ENCODE assay signal across 1 cellular context in genomic region chr6:56542367-56543331, GRCh38.
TF ChIP-seq lines count a peak whose summit lies in the region.

No MANE protein-coding gene starts in this region.

TF ChIP-seq in SK-N-SH, 30 proteins besides CTCF, POLR2A, EP300 and RAD21 (continued from another document):
- TF ChIP-seq, protein P1, sequence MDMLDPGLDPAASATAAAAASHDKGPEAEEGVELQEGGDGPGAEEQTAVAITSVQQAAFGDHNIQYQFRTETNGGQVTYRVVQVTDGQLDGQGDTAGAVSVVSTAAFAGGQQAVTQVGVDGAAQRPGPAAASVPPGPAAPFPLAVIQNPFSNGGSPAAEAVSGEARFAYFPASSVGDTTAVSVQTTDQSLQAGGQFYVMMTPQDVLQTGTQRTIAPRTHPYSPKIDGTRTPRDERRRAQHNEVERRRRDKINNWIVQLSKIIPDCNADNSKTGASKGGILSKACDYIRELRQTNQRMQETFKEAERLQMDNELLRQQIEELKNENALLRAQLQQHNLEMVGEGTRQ (IDR thresholded peaks at IDR 0.05; ENCODE audit: borderline replicate concordance, low read depth, low read length), result no peak
- TF ChIP-seq, protein P2, sequence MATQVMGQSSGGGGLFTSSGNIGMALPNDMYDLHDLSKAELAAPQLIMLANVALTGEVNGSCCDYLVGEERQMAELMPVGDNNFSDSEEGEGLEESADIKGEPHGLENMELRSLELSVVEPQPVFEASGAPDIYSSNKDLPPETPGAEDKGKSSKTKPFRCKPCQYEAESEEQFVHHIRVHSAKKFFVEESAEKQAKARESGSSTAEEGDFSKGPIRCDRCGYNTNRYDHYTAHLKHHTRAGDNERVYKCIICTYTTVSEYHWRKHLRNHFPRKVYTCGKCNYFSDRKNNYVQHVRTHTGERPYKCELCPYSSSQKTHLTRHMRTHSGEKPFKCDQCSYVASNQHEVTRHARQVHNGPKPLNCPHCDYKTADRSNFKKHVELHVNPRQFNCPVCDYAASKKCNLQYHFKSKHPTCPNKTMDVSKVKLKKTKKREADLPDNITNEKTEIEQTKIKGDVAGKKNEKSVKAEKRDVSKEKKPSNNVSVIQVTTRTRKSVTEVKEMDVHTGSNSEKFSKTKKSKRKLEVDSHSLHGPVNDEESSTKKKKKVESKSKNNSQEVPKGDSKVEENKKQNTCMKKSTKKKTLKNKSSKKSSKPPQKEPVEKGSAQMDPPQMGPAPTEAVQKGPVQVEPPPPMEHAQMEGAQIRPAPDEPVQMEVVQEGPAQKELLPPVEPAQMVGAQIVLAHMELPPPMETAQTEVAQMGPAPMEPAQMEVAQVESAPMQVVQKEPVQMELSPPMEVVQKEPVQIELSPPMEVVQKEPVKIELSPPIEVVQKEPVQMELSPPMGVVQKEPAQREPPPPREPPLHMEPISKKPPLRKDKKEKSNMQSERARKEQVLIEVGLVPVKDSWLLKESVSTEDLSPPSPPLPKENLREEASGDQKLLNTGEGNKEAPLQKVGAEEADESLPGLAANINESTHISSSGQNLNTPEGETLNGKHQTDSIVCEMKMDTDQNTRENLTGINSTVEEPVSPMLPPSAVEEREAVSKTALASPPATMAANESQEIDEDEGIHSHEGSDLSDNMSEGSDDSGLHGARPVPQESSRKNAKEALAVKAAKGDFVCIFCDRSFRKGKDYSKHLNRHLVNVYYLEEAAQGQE (IDR thresholded peaks at IDR 0.05; ENCODE audit: low read depth, low read length), result peak; percentile 39; the same call in 1 of the 2 replicates
- TF ChIP-seq, protein P3, sequence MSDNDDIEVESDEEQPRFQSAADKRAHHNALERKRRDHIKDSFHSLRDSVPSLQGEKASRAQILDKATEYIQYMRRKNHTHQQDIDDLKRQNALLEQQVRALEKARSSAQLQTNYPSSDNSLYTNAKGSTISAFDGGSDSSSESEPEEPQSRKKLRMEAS (IDR thresholded peaks at IDR 0.05; ENCODE audit: low read depth), result peak; percentile 67
- TF ChIP-seq JUND (IDR thresholded peaks at IDR 0.05) (no peak), FOSL2 (IDR thresholded peaks at IDR 0.05; ENCODE audit: borderline replicate concordance, low read depth) (peak; percentile 16; the same call in 1 of the 2 replicates), MEF2A (IDR thresholded peaks at IDR 0.05; ENCODE audit: borderline replicate concordance, low read depth) (no peak; the same call in 1 of the 2 replicates)
TF ChIP-seq in SK-N-SH: peak in this region for 15.
